16 cellular contexts compared by ENCODE assay signal in the genomic region with DNA sequence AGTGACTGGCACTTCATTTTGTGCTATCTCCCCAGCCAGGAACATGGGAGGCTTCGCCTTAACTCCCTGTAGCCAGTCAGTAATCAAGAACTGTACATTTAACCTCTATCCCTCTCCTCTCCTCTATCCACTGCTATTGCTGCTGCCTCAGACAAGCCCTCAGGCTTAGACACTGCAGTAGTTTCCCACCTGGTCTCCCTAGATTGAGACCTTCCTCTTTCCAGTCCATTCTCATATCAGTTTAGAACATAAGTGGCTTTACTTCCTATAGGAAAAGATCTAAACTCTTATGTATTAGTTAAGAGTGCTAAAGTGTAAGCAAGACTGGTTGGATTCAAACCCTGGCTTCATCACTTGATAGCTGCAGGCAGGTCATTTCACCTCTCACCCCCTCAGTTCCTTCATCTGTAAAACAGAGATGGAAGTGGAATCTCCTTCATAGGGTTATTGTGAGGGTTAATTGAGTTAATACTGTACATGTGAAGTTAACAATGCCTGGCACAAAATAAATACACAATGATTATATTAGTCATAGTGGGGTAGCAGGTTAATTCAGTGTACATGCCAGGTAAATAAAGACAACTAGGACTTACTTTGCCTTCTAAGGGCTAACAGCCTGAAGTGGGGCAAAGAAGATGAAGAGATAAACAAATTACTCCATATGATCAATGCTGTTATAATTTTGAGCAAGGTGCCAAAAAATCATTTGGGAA.
DNase-seq lines count a peak whose midpoint lies in the region; ATAC-seq and TF ChIP-seq lines count a peak whose summit lies in the region.
"Had no signal": no experiment of that assay in that cellular context is flagged by ENCODE, and none has a peak within 500 bp of the region (broad histone marks: within the 10 kb centered on the region; RNA-seq: fewer than 3 reads in every experiment).

No MANE protein-coding gene starts in this region.

- POLR2A ChIA-PET in HEK293 (lab: Yijun Ruan, JAX): no interaction called here

- H3K4me3 ChIP-seq in HEK293 (ENCODE audit: low read depth, low read length) (no peak overlapping the region), testis (no peak overlapping the region)
- H3K4me3 ChIP-seq: GM23248, SJCRH30 had no signal

- H3K4me1 Mint-ChIP-seq in T-helper 17 cell (peaks cover 19% of the 10 kb centered on the region), endothelial cell (ENCODE audit: unreplicated experiment) (peaks cover 18% of the 10 kb centered on the region)
- peaks cover 18% of the 10 kb centered on the region for H3K4me1 Mint-ChIP-seq in stimulated activated effector memory CD8-positive, alpha-beta T cell treated with anti-CD3 and anti-CD28 coated beads, Interleukin-12 subunit alpha, Interleukin-12 subunit beta, amount 100 ng/mL, for 72 hours
- H3K4me1 Mint-ChIP-seq in stimulated activated naive CD8-positive, alpha-beta T cell treated with anti-CD3 and anti-CD28 coated beads, Interleukin-15, amount 100 ng/mL, for 72 hours: peaks cover 18% of the 10 kb centered on the region

- no peak for DNase-seq in T-helper 17 cell
- no peak for DNase-seq in endothelial cell (ENCODE audit: low spot score)
- no peak for DNase-seq in stimulated activated effector memory CD8-positive, alpha-beta T cell treated with anti-CD3 and anti-CD28 coated beads, Interleukin-12 subunit alpha, Interleukin-12 subunit beta, amount 100 ng/mL, for 72 hours (ENCODE audit: low spot score in 2 of 2)
- DNase-seq in testis: no peak
- no peak for DNase-seq in stimulated activated naive CD8-positive, alpha-beta T cell treated with anti-CD3 and anti-CD28 coated beads, Interleukin-15, amount 100 ng/mL, for 72 hours
- DNase-seq: C1 segment of cervical spinal cord; EL; GM23248; Kasumi-1; NCI-H1105 treated with DMSO at 0.1 percent for 48 hours; NCI-H187; NCI-H345; NK-92 treated with Interleukin-12 subunit alpha and Interleukin-12 subunit beta, amount 100 ng/mL, for 24 hours; SJCRH30 had no signal

- no peak overlapping the region for H3K4me3 Mint-ChIP-seq in T-helper 17 cell
- H3K4me3 Mint-ChIP-seq in endothelial cell (ENCODE audit: unreplicated experiment): no peak overlapping the region
- H3K4me3 Mint-ChIP-seq in stimulated activated effector memory CD8-positive, alpha-beta T cell treated with anti-CD3 and anti-CD28 coated beads, Interleukin-12 subunit alpha, Interleukin-12 subunit beta, amount 100 ng/mL, for 72 hours: no peak overlapping the region
- H3K4me3 Mint-ChIP-seq in stimulated activated naive CD8-positive, alpha-beta T cell treated with anti-CD3 and anti-CD28 coated beads, Interleukin-15, amount 100 ng/mL, for 72 hours: no peak overlapping the region

- H3K9me3 Mint-ChIP-seq in endothelial cell (ENCODE audit: unreplicated experiment): no peaks in the 10 kb centered on the region
- no peaks in the 10 kb centered on the region for H3K9me3 Mint-ChIP-seq in stimulated activated effector memory CD8-positive, alpha-beta T cell treated with anti-CD3 and anti-CD28 coated beads, Interleukin-12 subunit alpha, Interleukin-12 subunit beta, amount 100 ng/mL, for 72 hours
- peaks cover 0 to 9% of the 10 kb centered on the region in 2 donors for H3K9me3 Mint-ChIP-seq in stimulated activated naive CD8-positive, alpha-beta T cell treated with anti-CD3 and anti-CD28 coated beads, Interleukin-15, amount 100 ng/mL, for 72 hours

- H3K36me3 Mint-ChIP-seq in T-helper 17 cell (ENCODE audit: low read depth): no peaks in the 10 kb centered on the region
- no peaks in the 10 kb centered on the region for H3K36me3 Mint-ChIP-seq in endothelial cell (ENCODE audit: low read depth, unreplicated experiment)
- H3K36me3 Mint-ChIP-seq in stimulated activated effector memory CD8-positive, alpha-beta T cell treated with anti-CD3 and anti-CD28 coated beads, Interleukin-12 subunit alpha, Interleukin-12 subunit beta, amount 100 ng/mL, for 72 hours: peaks cover 1% of the 10 kb centered on the region

- TF ChIP-seq POLR2A in testis (IDR thresholded peaks at IDR 0.05): no peak

- H3K4me1 ChIP-seq in HEK293 (ENCODE audit: control insufficient read depth, insufficient read depth, low read length): peaks cover 5% of the 10 kb centered on the region
- H3K4me1 ChIP-seq in testis: no peaks in the 10 kb centered on the region

- H3K9me3 ChIP-seq in HEK293 (ENCODE audit: control insufficient read depth, insufficient read depth, low read depth, low read length) (no peaks in the 10 kb centered on the region), T-helper 17 cell (ENCODE audit: control insufficient read depth, low read length, poor library complexity, severe bottlenecking) (no peaks in the 10 kb centered on the region), testis (no peaks in the 10 kb centered on the region)
- H3K9me3 ChIP-seq: SJCRH30 had no signal

- no peak for ATAC-seq in T-helper 17 cell
- ATAC-seq in stimulated activated effector memory CD8-positive, alpha-beta T cell treated with anti-CD3 and anti-CD28 coated beads, Interleukin-12 subunit alpha, Interleukin-12 subunit beta, amount 100 ng/mL, for 72 hours: no peak
- no peak for ATAC-seq in HG03571 (IDR thresholded peaks at IDR 0.05; ENCODE audit: unreplicated experiment)
- ATAC-seq in stimulated activated naive CD8-positive, alpha-beta T cell treated with anti-CD3 and anti-CD28 coated beads, Interleukin-15, amount 100 ng/mL, for 72 hours: no peak

- CTCF ChIA-PET in HEK293 (lab: Yijun Ruan, JAX): no interaction called here

- H3K27ac ChIP-seq in HEK293 (ENCODE audit: extremely low read depth, low read depth, low read length) (no peak overlapping the region), testis (no peak overlapping the region)
- H3K27ac ChIP-seq: GM23248, SJCRH30 had no signal

- no peak for TF ChIP-seq CTCF in HEK293 (tag by site-specific recombination; IDR thresholded peaks at IDR 0.05)
- TF ChIP-seq CTCF in endothelial cell (IDR thresholded peaks at IDR 0.05; ENCODE audit: unreplicated experiment): no peak
- no peak for TF ChIP-seq CTCF in testis (IDR thresholded peaks at IDR 0.05)

- no peaks in the 10 kb centered on the region for H3K27me3 ChIP-seq in testis
- H3K27me3 ChIP-seq: SJCRH30 had no signal

- 94 to 100% methylated on average over 1 of the region's 1 CpG for WGBS in testis, 2 donors

- peak overlapping the region; percentile 8 for H3K27ac Mint-ChIP-seq in T-helper 17 cell
- H3K27ac Mint-ChIP-seq in endothelial cell (ENCODE audit: unreplicated experiment): peak overlapping the region; percentile 40
- peak overlapping the region; percentile 3 for H3K27ac Mint-ChIP-seq in stimulated activated effector memory CD8-positive, alpha-beta T cell treated with anti-CD3 and anti-CD28 coated beads, Interleukin-12 subunit alpha, Interleukin-12 subunit beta, amount 100 ng/mL, for 72 hours
- H3K27ac Mint-ChIP-seq in stimulated activated naive CD8-positive, alpha-beta T cell treated with anti-CD3 and anti-CD28 coated beads, Interleukin-15, amount 100 ng/mL, for 72 hours: no peak overlapping the region

- H3K36me3 ChIP-seq in HEK293 (ENCODE audit: control insufficient read depth in 2 of 2, insufficient read depth in 1 of 2, low read length in 2 of 2) (no peaks in the 10 kb centered on the region; a peak in 1 of 3 replicates), testis (ENCODE audit: low read depth, missing control alignments) (no peaks in the 10 kb centered on the region)
- H3K36me3 ChIP-seq: SJCRH30 had no signal

- intact Hi-C loops in testis (cut with DNase I; ENCODE audit: low total_unique reads): no loop called here

- H3K27me3 Mint-ChIP-seq in T-helper 17 cell: no peaks in the 10 kb centered on the region
- H3K27me3 Mint-ChIP-seq in endothelial cell (ENCODE audit: unreplicated experiment): no peaks in the 10 kb centered on the region
- H3K27me3 Mint-ChIP-seq in stimulated activated naive CD8-positive, alpha-beta T cell treated with anti-CD3 and anti-CD28 coated beads, Interleukin-15, amount 100 ng/mL, for 72 hours: no peaks in the 10 kb centered on the region

TF ChIP-seq in HEK293, 187 proteins besides CTCF, POLR2A, EP300 and RAD21:
- TF ChIP-seq KLF1 (tag by site-specific recombination; IDR thresholded peaks at IDR 0.05) (no peak), ZNF221 (tag by site-specific recombination; IDR thresholded peaks at IDR 0.05; ENCODE audit: borderline replicate concordance) (no peak), ZNF664 (tag by site-specific recombination; IDR thresholded peaks at IDR 0.05) (peak; percentile 65; the same call in 1 of the 2 replicates), ZNF530 (tag by site-specific recombination; IDR thresholded peaks at IDR 0.05; ENCODE audit: low read depth) (no peak), ZNF394 (tag by site-specific recombination; IDR thresholded peaks at IDR 0.05; ENCODE audit: borderline replicate concordance) (no peak)

Comparison
In these comparisons a context has a peak if more than half of its experiments do, and no peak if none do; other contexts are left out.
1. H3K27ac Mint-ChIP-seq: peak in T-helper 17 cell (single experiment), endothelial cell (single experiment) and stimulated activated effector memory CD8-positive, alpha-beta T cell treated with anti-CD3 and anti-CD28 coated beads, Interleukin-12 subunit alpha, Interleukin-12 subunit beta, amount 100 ng/mL, for 72 hours (single experiment); none in stimulated activated naive CD8-positive, alpha-beta T cell treated with anti-CD3 and anti-CD28 coated beads, Interleukin-15, amount 100 ng/mL, for 72 hours (0 of 2).